16 cellular contexts compared by ENCODE assay signal in genomic region chr14:89500303-89500702, GRCh38.
DNase-seq lines count a peak whose midpoint lies in the region; ATAC-seq, FAIRE-seq and TF ChIP-seq lines count a peak whose summit lies in the region.
"Had no signal": no experiment of that assay in that cellular context is flagged by ENCODE, and none has a peak within 500 bp of the region (broad histone marks: within the 10 kb centered on the region; RNA-seq: fewer than 3 reads in every experiment).

No MANE protein-coding gene starts in this region.

- peak; percentile 12 for DNase-seq in activated T-cell treated with anti-CD3 and anti-CD28 coated beads, Interleukin-2, amount 50 U/mL, for 24 hours
- no peak for DNase-seq in activated T-cell treated with anti-CD3 and anti-CD28 coated beads, Interleukin-2, amount 50 U/mL, for 48 hours
- DNase-seq in HepG2 (ENCODE audit: low spot score), result peak; percentile 10
- DNase-seq in neuronal stem cell (ENCODE audit: low spot score), result no peak
- no peak for DNase-seq in stimulated activated naive CD4-positive, alpha-beta T cell (lab: John Stamatoyannopoulos, UW)
- no peak for DNase-seq in stimulated activated CD4-positive, alpha-beta T cell treated with anti-CD3 and anti-CD28 coated beads, Interleukin-4, amount 100 ng/mL, for 1 hour
- DNase-seq: 8988T; CD4-positive, alpha-beta memory T cell; DMS153; DMS79; GF-D8; GOT3 had no signal

- H3K27me3 ChIP-seq in HepG2 (ENCODE audit: control insufficient read depth in 1 of 2, insufficient read depth in 2 of 2, low read length in 2 of 2) (no peaks in the 10 kb centered on the region), neuronal stem cell (ENCODE audit: control insufficient read depth in 3 of 3, insufficient read depth in 3 of 3, low read depth in 1 of 3, low read length in 3 of 3) (no peaks in the 10 kb centered on the region)
- H3K27me3 ChIP-seq: BLaER1 had no signal

- H3K4ac ChIP-seq in neuronal stem cell (ENCODE audit: low read length), result no peak overlapping the region

- no TSS peak for BruUV-seq in HepG2 (replicated peaks; lab: Mats Ljungman, UMichigan)

- no peaks in the 10 kb centered on the region for H3K9me3 ChIP-seq in HepG2 (ENCODE audit: low read length)
- H3K9me3 ChIP-seq in neuronal stem cell (replicated peaks in 1 of 2; ENCODE audit: control insufficient read depth in 2 of 2, insufficient read depth in 1 of 2, low read depth in 1 of 2, low read length in 2 of 2), result peaks cover 0 to 2% of the 10 kb centered on the region in 2 donors
- H3K9me3 ChIP-seq: HAP-1 had no signal

- no peaks in the 10 kb centered on the region for H3K9me3 Mint-ChIP-seq in activated T-cell treated with anti-CD3 and anti-CD28 coated beads, Interleukin-2, amount 50 U/mL, for 24 hours
- H3K9me3 Mint-ChIP-seq: CD4-positive, alpha-beta memory T cell had no signal

- no peak overlapping the region for H4K8ac ChIP-seq in neuronal stem cell (ENCODE audit: low read depth, low read length)

- no peak overlapping the region for H3K4me2 ChIP-seq in HepG2 (ENCODE audit: low read depth, low read length)
- no peak overlapping the region for H3K4me2 ChIP-seq in neuronal stem cell (ENCODE audit: insufficient read depth, low read length, poor library complexity, severe bottlenecking)
- H3K4me2 ChIP-seq: BLaER1 had no signal

- no peaks in the 10 kb centered on the region for H3K79me2 ChIP-seq in HepG2 (ENCODE audit: insufficient read depth, low read length)

- H3K9ac ChIP-seq in HepG2 (ENCODE audit: insufficient read depth, low read depth, low read length) (no peak overlapping the region), neuronal stem cell (ENCODE audit: low read depth, low read length, poor library complexity) (no peak overlapping the region)
- H3K9ac ChIP-seq: BLaER1 had no signal

- no peak overlapping the region for H4K91ac ChIP-seq in neuronal stem cell (ENCODE audit: low read depth, low read length, poor library complexity)

- no peak overlapping the region for H3K4me3 ChIP-seq in HepG2 (replicated peaks in 1 of 3; ENCODE audit: insufficient read depth in 1 of 3, low read depth in 2 of 3, low read length in 3 of 3)
- H3K4me3 ChIP-seq in neuronal stem cell (ENCODE audit: low read length in 2 of 2), result no peak overlapping the region
- H3K4me3 ChIP-seq: BLaER1, HAP-1 had no signal

- no peak overlapping the region for H2BK15ac ChIP-seq in neuronal stem cell (ENCODE audit: low read length)

- H3K27ac Mint-ChIP-seq in activated T-cell treated with anti-CD3 and anti-CD28 coated beads, Interleukin-2, amount 50 U/mL, for 24 hours, result no peak overlapping the region

- H3K27me3 Mint-ChIP-seq in activated T-cell treated with anti-CD3 and anti-CD28 coated beads, Interleukin-2, amount 50 U/mL, for 24 hours, result no peaks in the 10 kb centered on the region
- H3K27me3 Mint-ChIP-seq: CD4-positive, alpha-beta memory T cell had no signal

- H3K27ac ChIP-seq in HepG2 (ENCODE audit: extremely low read length, insufficient read depth, low read length) (no peak overlapping the region), neuronal stem cell (replicated peaks; ENCODE audit: low read length) (no peak overlapping the region)
- H3K27ac ChIP-seq: BLaER1 had no signal

- no peak overlapping the region for H2AK5ac ChIP-seq in neuronal stem cell (ENCODE audit: low read depth, low read length)

- POLR2A ChIA-PET in HepG2 (lab: Yijun Ruan, JAX), result no interaction called here

- CTCF ChIA-PET in HepG2 (lab: Yijun Ruan, JAX; ENCODE audit: low intra/inter-chr PET ratio, low total read pairs), result no interaction called here

- H2AFZ ChIP-seq in HepG2 (ENCODE audit: low read length) (no peak overlapping the region), neuronal stem cell (ENCODE audit: low read length) (no peak overlapping the region)

- H4K20me1 ChIP-seq in HepG2 (ENCODE audit: insufficient read depth, low read length), result no peaks in the 10 kb centered on the region; the same call in 1 of the 2 replicates

- in situ Hi-C loops in HepG2 (cut with HindIII; ENCODE audit: extremely low pct_ligation_motif_present, low pct_unique_long_range_greater_than_20kb), result no loop called here

- no peak for TF ChIP-seq EP300 in HepG2 (IDR thresholded peaks at IDR 0.05; ENCODE audit: low read depth in 2 of 2, low read length in 2 of 2)
- no peak for TF ChIP-seq EP300 in HepG2 (CRISPR knock-in tag; IDR thresholded peaks at IDR 0.05; ENCODE audit: borderline replicate concordance)

- peaks cover 28% of the 10 kb centered on the region for H3K36me3 Mint-ChIP-seq in activated T-cell treated with anti-CD3 and anti-CD28 coated beads, Interleukin-2, amount 50 U/mL, for 24 hours (ENCODE audit: low read depth)

- H2BK120ac ChIP-seq in neuronal stem cell (ENCODE audit: low read depth, low read length), result no peak overlapping the region

- H2BK12ac ChIP-seq in neuronal stem cell (ENCODE audit: low read length), result no peak overlapping the region

- TF ChIP-seq POLR2A in HepG2 (IDR thresholded peaks at IDR 0.05; ENCODE audit: insufficient read depth in 1 of 2, low read depth in 2 of 2, low read length in 2 of 2), result no peak

- no peak overlapping the region for H2BK5ac ChIP-seq in neuronal stem cell (ENCODE audit: low read length)

- no peak for TF ChIP-seq CTCF in HepG2 (CRISPR knock-in tag; IDR thresholded peaks at IDR 0.05)

- no peaks in the 10 kb centered on the region for H3K79me1 ChIP-seq in neuronal stem cell (ENCODE audit: low read depth, low read length)

- H3K4me1 ChIP-seq in HepG2 (ENCODE audit: insufficient read depth, low read length), result peaks cover 10% of the 10 kb centered on the region
- H3K4me1 ChIP-seq in neuronal stem cell (ENCODE audit: control insufficient read depth in 2 of 2, insufficient read depth in 1 of 2, low read depth in 1 of 2, low read length in 2 of 2), result no peaks in the 10 kb centered on the region

- peaks cover 32% of the 10 kb centered on the region for H3K4me1 Mint-ChIP-seq in activated T-cell treated with anti-CD3 and anti-CD28 coated beads, Interleukin-2, amount 50 U/mL, for 24 hours (ENCODE audit: low read depth)

- ATAC-seq in HepG2 (no peak; the same call in 1 of the 3 replicates), HG03432 (IDR thresholded peaks at IDR 0.05; ENCODE audit: unreplicated experiment) (no peak)

- no peak overlapping the region for H3K4me3 Mint-ChIP-seq in activated T-cell treated with anti-CD3 and anti-CD28 coated beads, Interleukin-2, amount 50 U/mL, for 24 hours
- H3K4me3 Mint-ChIP-seq: CD14-positive monocyte; CD4-positive, alpha-beta memory T cell had no signal

- FAIRE-seq in HepG2 (lab: Jason Lieb, UNC), result no peak

- H3K23ac ChIP-seq in neuronal stem cell (ENCODE audit: low read depth, low read length, poor library complexity), result no peak overlapping the region

- H3K14ac ChIP-seq in neuronal stem cell (ENCODE audit: low read length), result no peak overlapping the region

- intact Hi-C loops in HepG2 (cut with micrococcal nuclease; ENCODE audit: unreplicated experiment), result no loop called here

- WGBS in HepG2 (ENCODE audit: low lambda C conversion rate), result 75% methylated on average over 2 of the region's 3 CpGs
- WGBS in neuronal stem cell (ENCODE audit: extremely low coverage in 2 of 2, insufficient read length in 2 of 2, insufficient replicate concordance in 1 of 2), 2 donors, result no CpG with 5 or more reads among the region's 3 CpGs

- peak overlapping the region; percentile 25 for H3K18ac ChIP-seq in neuronal stem cell (ENCODE audit: low read length)

- peaks cover 0 to 3% of the 10 kb centered on the region in 2 experiments; a peak in 1 of 5 replicates for H3K36me3 ChIP-seq in HepG2 (replicated peaks in 1 of 2; ENCODE audit: control insufficient read depth in 1 of 2, insufficient read depth in 2 of 2, low read length in 2 of 2)
- no peaks in the 10 kb centered on the region for H3K36me3 ChIP-seq in neuronal stem cell (replicated peaks in 1 of 2; ENCODE audit: control insufficient read depth in 2 of 2, insufficient read depth in 2 of 2, low read length in 2 of 2)
- H3K36me3 ChIP-seq: HAP-1 had no signal

- no peak for TF ChIP-seq RAD21 in HepG2 (CRISPR knock-in tag; IDR thresholded peaks at IDR 0.05)

TF ChIP-seq in HepG2, 621 proteins besides CTCF, POLR2A, EP300 and RAD21 (continues in another document):
- TF ChIP-seq RBM39 (IDR thresholded peaks at IDR 0.05; ENCODE audit: low read depth, low read length, poor library complexity, severe bottlenecking) (no peak), RARA (CRISPR knock-in tag; IDR thresholded peaks at IDR 0.05) (no peak), ZNF253 (CRISPR knock-in tag; IDR thresholded peaks at IDR 0.05; ENCODE audit: borderline replicate concordance) (no peak), TRIM22 (IDR thresholded peaks at IDR 0.05) (no peak)
- TF ChIP-seq, protein P1, sequence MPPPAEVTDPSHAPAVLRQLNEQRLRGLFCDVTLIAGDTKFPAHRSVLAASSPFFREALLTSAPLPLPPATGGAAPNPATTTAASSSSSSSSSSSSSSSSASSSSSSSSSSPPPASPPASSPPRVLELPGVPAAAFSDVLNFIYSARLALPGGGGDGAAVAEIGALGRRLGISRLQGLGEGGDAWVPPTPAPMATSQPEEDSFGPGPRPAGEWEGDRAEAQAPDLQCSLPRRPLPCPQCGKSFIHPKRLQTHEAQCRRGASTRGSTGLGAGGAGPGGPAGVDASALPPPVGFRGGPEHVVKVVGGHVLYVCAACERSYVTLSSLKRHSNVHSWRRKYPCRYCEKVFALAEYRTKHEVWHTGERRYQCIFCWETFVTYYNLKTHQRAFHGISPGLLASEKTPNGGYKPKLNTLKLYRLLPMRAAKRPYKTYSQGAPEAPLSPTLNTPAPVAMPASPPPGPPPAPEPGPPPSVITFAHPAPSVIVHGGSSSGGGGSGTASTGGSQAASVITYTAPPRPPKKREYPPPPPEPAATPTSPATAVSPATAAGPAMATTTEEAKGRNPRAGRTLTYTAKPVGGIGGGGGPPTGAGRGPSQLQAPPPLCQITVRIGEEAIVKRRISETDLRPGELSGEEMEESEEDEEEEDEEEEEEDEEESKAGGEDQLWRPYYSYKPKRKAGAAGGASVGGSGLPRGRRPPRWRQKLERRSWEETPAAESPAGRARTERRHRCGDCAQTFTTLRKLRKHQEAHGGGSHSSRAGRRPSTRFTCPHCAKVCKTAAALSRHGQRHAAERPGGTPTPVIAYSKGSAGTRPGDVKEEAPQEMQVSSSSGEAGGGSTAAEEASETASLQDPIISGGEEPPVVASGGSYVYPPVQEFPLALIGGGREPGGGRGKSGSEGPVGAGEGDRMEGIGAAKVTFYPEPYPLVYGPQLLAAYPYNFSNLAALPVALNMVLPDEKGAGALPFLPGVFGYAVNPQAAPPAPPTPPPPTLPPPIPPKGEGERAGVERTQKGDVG (CRISPR knock-in tag; IDR thresholded peaks at IDR 0.05; ENCODE audit: borderline replicate concordance), result peak; percentile 53; the same call in 1 of the 2 replicates

Comparison
In these comparisons a context has a peak if more than half of its experiments do, and no peak if none do; other contexts are left out.
1. DNase-seq: peak in activated T-cell treated with anti-CD3 and anti-CD28 coated beads, Interleukin-2, amount 50 U/mL, for 24 hours (single experiment) and HepG2 (single experiment); none in activated T-cell treated with anti-CD3 and anti-CD28 coated beads, Interleukin-2, amount 50 U/mL, for 48 hours (0 of 2), neuronal stem cell (single experiment), stimulated activated naive CD4-positive, alpha-beta T cell (0 of 6) and stimulated activated CD4-positive, alpha-beta T cell treated with anti-CD3 and anti-CD28 coated beads, Interleukin-4, amount 100 ng/mL, for 1 hour (single experiment).